ENCODE assay signal across 17 cellular contexts in genomic region chr1:229140018-229140417, GRCh38.
DNase-seq lines count a peak whose midpoint lies in the region; ATAC-seq, FAIRE-seq and TF ChIP-seq lines count a peak whose summit lies in the region.
"Had no signal": no experiment of that assay in that cellular context is flagged by ENCODE, and none has a peak within 500 bp of the region (broad histone marks: within the 10 kb centered on the region; RNA-seq: fewer than 3 reads in every experiment).

No MANE protein-coding gene starts in this region.

- TF ChIP-seq CTCF in D721Med (IDR thresholded peaks at IDR 0.05; ENCODE audit: insufficient read depth, missing control alignments), result no peak

- no peak overlapping the region for H3K4me3 Mint-ChIP-seq in stimulated activated naive CD8-positive, alpha-beta T cell treated with anti-CD3 and anti-CD28 coated beads, Interleukin-15, Interleukin-2, amounts not matched to agents 100 ng/mL and 50 ng/mL, for 24 hours
- H3K4me3 Mint-ChIP-seq in central memory CD8-positive, alpha-beta T cell, result peak overlapping the region; percentile 33
- H3K4me3 Mint-ChIP-seq in activated T-helper 1 cell treated with anti-CD3 and anti-CD28 coated beads, Interleukin-12 subunit alpha, Interleukin-12 subunit beta, Interleukin-2, Interleukin-4 antibody, amounts not matched to agents 30 ng/mL and 10 ng/mL and 1 ng/mL, durations not matched to agents 14 hours and 24 hours and 36 hours, result no peak overlapping the region
- H3K4me3 Mint-ChIP-seq: HFFc6 had no signal

- intact Hi-C loops in activated T-helper 1 cell treated with anti-CD3 and anti-CD28 coated beads, Interleukin-12 subunit alpha, Interleukin-12 subunit beta, Interleukin-2, Interleukin-4 antibody, amounts not matched to agents 30 ng/mL and 10 ng/mL and 1 ng/mL, durations not matched to agents 14 hours and 24 hours and 36 hours (cut with micrococcal nuclease), result no loop called here

- DNase-seq in stimulated activated naive CD8-positive, alpha-beta T cell treated with anti-CD3 and anti-CD28 coated beads, Interleukin-15, Interleukin-2, amounts not matched to agents 100 U/mL and 50 U/mL, for 24 hours, result no peak
- DNase-seq in D721Med (ENCODE audit: insufficient read length, low spot score) (no peak), SKM-1 (lab: John Stamatoyannopoulos, UW; ENCODE audit: unreplicated experiment) (no peak), DMS79 treated with DMSO at 0.1 percent for 48 hours (lab: John Stamatoyannopoulos, UW) (no peak)
- no peak for DNase-seq in central memory CD8-positive, alpha-beta T cell (ENCODE audit: low spot score in 2 of 2)
- no peak for DNase-seq in activated T-helper 1 cell treated with anti-CD3 and anti-CD28 coated beads, Interleukin-12 subunit alpha, Interleukin-12 subunit beta, Interleukin-2, Interleukin-4 antibody, amounts not matched to agents 30 ng/mL and 10 ng/mL and 1 ng/mL, durations not matched to agents 14 hours and 24 hours and 36 hours (ENCODE audit: low spot score)
- DNase-seq: COR-L47; HFFc6; MG63; NCI-H1092 treated with DMSO at 0.1 percent for 48 hours; NCI-H1694; NCI-H2107; NCI-H2227 treated with DMSO at 0.1 percent for 48 hours; NK-92 treated with Interleukin-12 subunit alpha and Interleukin-12 subunit beta, amount 100 ng/mL, for 24 hours; SHP77 treated with DMSO at 0.1 percent for 48 hours had no signal

- peaks cover 47% of the 10 kb centered on the region for H3K4me1 Mint-ChIP-seq in stimulated activated naive CD8-positive, alpha-beta T cell treated with anti-CD3 and anti-CD28 coated beads, Interleukin-15, Interleukin-2, amounts not matched to agents 100 ng/mL and 50 ng/mL, for 24 hours (ENCODE audit: low read depth)
- peaks cover 11% of the 10 kb centered on the region for H3K4me1 Mint-ChIP-seq in central memory CD8-positive, alpha-beta T cell
- H3K4me1 Mint-ChIP-seq in activated T-helper 1 cell treated with anti-CD3 and anti-CD28 coated beads, Interleukin-12 subunit alpha, Interleukin-12 subunit beta, Interleukin-2, Interleukin-4 antibody, amounts not matched to agents 30 ng/mL and 10 ng/mL and 1 ng/mL, durations not matched to agents 14 hours and 24 hours and 36 hours (ENCODE audit: low read depth), result peaks cover 9% of the 10 kb centered on the region

- H3K36me3 Mint-ChIP-seq in stimulated activated naive CD8-positive, alpha-beta T cell treated with anti-CD3 and anti-CD28 coated beads, Interleukin-15, Interleukin-2, amounts not matched to agents 100 ng/mL and 50 ng/mL, for 24 hours (ENCODE audit: low read depth), result peaks cover 5% of the 10 kb centered on the region
- H3K36me3 Mint-ChIP-seq in central memory CD8-positive, alpha-beta T cell (ENCODE audit: insufficient read depth), result no peaks in the 10 kb centered on the region
- no peaks in the 10 kb centered on the region for H3K36me3 Mint-ChIP-seq in activated T-helper 1 cell treated with anti-CD3 and anti-CD28 coated beads, Interleukin-12 subunit alpha, Interleukin-12 subunit beta, Interleukin-2, Interleukin-4 antibody, amounts not matched to agents 30 ng/mL and 10 ng/mL and 1 ng/mL, durations not matched to agents 14 hours and 24 hours and 36 hours (ENCODE audit: low read depth)

- H3K27me3 Mint-ChIP-seq in stimulated activated naive CD8-positive, alpha-beta T cell treated with anti-CD3 and anti-CD28 coated beads, Interleukin-15, Interleukin-2, amounts not matched to agents 100 ng/mL and 50 ng/mL, for 24 hours, result no peaks in the 10 kb centered on the region
- no peaks in the 10 kb centered on the region for H3K27me3 Mint-ChIP-seq in central memory CD8-positive, alpha-beta T cell
- H3K27me3 Mint-ChIP-seq in activated T-helper 1 cell treated with anti-CD3 and anti-CD28 coated beads, Interleukin-12 subunit alpha, Interleukin-12 subunit beta, Interleukin-2, Interleukin-4 antibody, amounts not matched to agents 30 ng/mL and 10 ng/mL and 1 ng/mL, durations not matched to agents 14 hours and 24 hours and 36 hours (ENCODE audit: insufficient read depth), result no peaks in the 10 kb centered on the region

- peak; percentile 60 for FAIRE-seq in D721Med (lab: Jason Lieb, UNC)

- no peak for ATAC-seq in stimulated activated naive CD8-positive, alpha-beta T cell treated with anti-CD3 and anti-CD28 coated beads, Interleukin-15, Interleukin-2, amounts not matched to agents 100 U/mL and 50 U/mL, for 24 hours
- ATAC-seq in central memory CD8-positive, alpha-beta T cell (replicated peaks; ENCODE audit: extremely low read depth, poor library complexity, severe bottlenecking), result no peak
- ATAC-seq: SK-N-SH treated with all-trans-retinoic acid at 6 μM for 48 hours had no signal

- H3K9me3 Mint-ChIP-seq in stimulated activated naive CD8-positive, alpha-beta T cell treated with anti-CD3 and anti-CD28 coated beads, Interleukin-15, Interleukin-2, amounts not matched to agents 100 ng/mL and 50 ng/mL, for 24 hours, result peaks cover 18% of the 10 kb centered on the region
- H3K9me3 Mint-ChIP-seq in central memory CD8-positive, alpha-beta T cell, result no peaks in the 10 kb centered on the region
- peaks cover 13% of the 10 kb centered on the region for H3K9me3 Mint-ChIP-seq in activated T-helper 1 cell treated with anti-CD3 and anti-CD28 coated beads, Interleukin-12 subunit alpha, Interleukin-12 subunit beta, Interleukin-2, Interleukin-4 antibody, amounts not matched to agents 30 ng/mL and 10 ng/mL and 1 ng/mL, durations not matched to agents 14 hours and 24 hours and 36 hours

- peak overlapping the region; percentile 0 for H3K27ac Mint-ChIP-seq in stimulated activated naive CD8-positive, alpha-beta T cell treated with anti-CD3 and anti-CD28 coated beads, Interleukin-15, Interleukin-2, amounts not matched to agents 100 ng/mL and 50 ng/mL, for 24 hours
- no peak overlapping the region for H3K27ac Mint-ChIP-seq in central memory CD8-positive, alpha-beta T cell (ENCODE audit: low read depth)
- no peak overlapping the region for H3K27ac Mint-ChIP-seq in activated T-helper 1 cell treated with anti-CD3 and anti-CD28 coated beads, Interleukin-12 subunit alpha, Interleukin-12 subunit beta, Interleukin-2, Interleukin-4 antibody, amounts not matched to agents 30 ng/mL and 10 ng/mL and 1 ng/mL, durations not matched to agents 14 hours and 24 hours and 36 hours
- H3K27ac Mint-ChIP-seq: HFFc6 had no signal
